Comparison of ENCODE assay signal across 9 cellular contexts in the genomic region with DNA sequence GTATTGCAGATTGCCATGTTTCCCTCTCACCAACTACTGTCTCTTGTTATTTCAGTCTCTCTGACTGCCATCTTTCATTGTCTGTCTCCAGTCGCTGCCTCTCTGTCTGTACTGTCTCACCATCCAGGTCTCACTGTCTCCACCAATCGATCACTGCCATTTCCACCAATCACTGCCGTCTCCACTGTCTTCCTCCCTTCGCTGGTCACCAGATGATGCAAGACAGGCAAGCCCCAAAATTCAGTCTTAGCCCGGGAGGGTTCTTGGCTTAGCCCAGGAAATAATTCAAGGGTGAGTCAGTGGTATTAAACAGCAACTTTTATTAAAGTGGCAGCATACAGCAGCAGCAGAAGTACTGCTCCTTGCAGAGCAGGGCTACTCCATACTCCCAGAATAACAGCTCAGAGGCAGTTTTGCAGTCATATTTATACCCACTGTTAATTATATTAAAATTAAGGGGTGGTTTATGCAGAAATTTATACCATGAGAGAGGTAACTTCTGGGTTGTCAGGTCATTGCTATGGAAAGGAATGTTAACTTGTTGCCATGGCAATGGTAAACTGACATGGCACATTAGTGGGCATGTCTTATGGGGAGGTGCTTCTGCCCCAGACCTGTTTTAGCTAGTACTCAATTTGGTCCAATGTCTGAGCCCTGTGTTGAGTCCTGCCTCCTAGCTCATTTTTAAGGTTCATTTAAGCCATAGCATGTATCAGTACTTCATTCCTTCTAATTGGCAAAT. TPM values are rescaled to one million over a fixed set of nuclear protein-coding genes. Genes with fewer than 3 reads are reported as not detected.
DNase-seq lines count a peak whose midpoint lies in the region; ATAC-seq lines count a peak whose summit lies in the region.
"Had no signal": no experiment of that assay in that cellular context is flagged by ENCODE, and none has a peak within 500 bp of the region (broad histone marks: within the 10 kb centered on the region; RNA-seq: fewer than 3 reads in every experiment).

No MANE protein-coding gene starts in this region.

- DNase-seq in Caki2 (ENCODE audit: low read depth), result peak; percentile 95
- DNase-seq in MG63, result peak; percentile 92
- peak; percentile 56 for DNase-seq in dermis blood vessel endothelial cell
- DNase-seq in natural killer cell treated with Interleukin-12 subunit alpha and Interleukin-12 subunit beta and Interleukin-15 and Interleukin-18, amount 100 ng/mL, for 72 hours (ENCODE audit: low spot score), result no peak
- DNase-seq in NCI-H2107 (lab: John Stamatoyannopoulos, UW), result no peak
- no peak for DNase-seq in SIG-M5 treated with dmso at 0.1 percent for 504 hours (lab: John Stamatoyannopoulos, UW; ENCODE audit: unreplicated experiment)
- DNase-seq in COLO668 (lab: John Stamatoyannopoulos, UW; ENCODE audit: unreplicated experiment), result no peak
- DNase-seq in activated naive CD4-positive, alpha-beta T cell treated with anti-CD3 and anti-CD28 coated beads for 36 hours, result no peak
- DNase-seq: stimulated activated CD4-positive, alpha-beta T cell treated with anti-CD3 and anti-CD28 coated beads, Interleukin-2, amount 100 ng/mL, for 48 hours had no signal

- H3K27me3 ChIP-seq in MG63, result no peaks in the 10 kb centered on the region

- CTCF ChIA-PET in activated naive CD4-positive, alpha-beta T cell treated with anti-CD3 and anti-CD28 coated beads for 36 hours (lab: Charles Lee), result no interaction called here

- H3K36me3 Mint-ChIP-seq in natural killer cell treated with Interleukin-12 subunit alpha and Interleukin-12 subunit beta and Interleukin-15 and Interleukin-18, amount 100 ng/mL, for 72 hours, result peaks cover 5% of the 10 kb centered on the region
- H3K36me3 Mint-ChIP-seq in activated naive CD4-positive, alpha-beta T cell treated with anti-CD3 and anti-CD28 coated beads for 36 hours (ENCODE audit: low read depth), result peaks cover 2% of the 10 kb centered on the region

- H3K4me1 Mint-ChIP-seq in natural killer cell treated with Interleukin-12 subunit alpha and Interleukin-12 subunit beta and Interleukin-15 and Interleukin-18, amount 100 ng/mL, for 72 hours (ENCODE audit: low read depth in 2 of 2), result peaks cover 4 to 5% of the 10 kb centered on the region in 2 donors
- H3K4me1 Mint-ChIP-seq in activated naive CD4-positive, alpha-beta T cell treated with anti-CD3 and anti-CD28 coated beads for 36 hours (ENCODE audit: low read depth), result no peaks in the 10 kb centered on the region

- no peak overlapping the region for H3K27ac Mint-ChIP-seq in natural killer cell treated with Interleukin-12 subunit alpha and Interleukin-12 subunit beta and Interleukin-15 and Interleukin-18, amount 100 ng/mL, for 72 hours
- no peak overlapping the region for H3K27ac Mint-ChIP-seq in activated naive CD4-positive, alpha-beta T cell treated with anti-CD3 and anti-CD28 coated beads for 36 hours

- H3K36me3 ChIP-seq in MG63, result no peaks in the 10 kb centered on the region

- peaks cover 5 to 7% of the 10 kb centered on the region in 2 donors for H3K27me3 Mint-ChIP-seq in natural killer cell treated with Interleukin-12 subunit alpha and Interleukin-12 subunit beta and Interleukin-15 and Interleukin-18, amount 100 ng/mL, for 72 hours
- no peaks in the 10 kb centered on the region for H3K27me3 Mint-ChIP-seq in activated naive CD4-positive, alpha-beta T cell treated with anti-CD3 and anti-CD28 coated beads for 36 hours (ENCODE audit: low read depth)

- no peaks in the 10 kb centered on the region; the same call in 1 of the 2 replicates for H3K9me3 ChIP-seq in MG63

- H3K9me3 Mint-ChIP-seq in natural killer cell treated with Interleukin-12 subunit alpha and Interleukin-12 subunit beta and Interleukin-15 and Interleukin-18, amount 100 ng/mL, for 72 hours, result peaks cover 3% of the 10 kb centered on the region
- H3K9me3 Mint-ChIP-seq in activated naive CD4-positive, alpha-beta T cell treated with anti-CD3 and anti-CD28 coated beads for 36 hours, result peaks cover 3% of the 10 kb centered on the region

- peak overlapping the region; percentile 21 for H3K4me3 ChIP-seq in MG63

- H3K4me3 Mint-ChIP-seq in natural killer cell treated with Interleukin-12 subunit alpha and Interleukin-12 subunit beta and Interleukin-15 and Interleukin-18, amount 100 ng/mL, for 72 hours, result no peak overlapping the region
- H3K4me3 Mint-ChIP-seq in activated naive CD4-positive, alpha-beta T cell treated with anti-CD3 and anti-CD28 coated beads for 36 hours, result no peak overlapping the region

- peak; percentile 65 to 78 for ATAC-seq in natural killer cell treated with Interleukin-12 subunit alpha and Interleukin-12 subunit beta and Interleukin-15 and Interleukin-18, amount 100 ng/mL, for 72 hours

- in situ Hi-C loops in Caki2 (cut with HindIII; ENCODE audit: low pct_unique_long_range_greater_than_20kb, low sequenced_read_pairs), result no loop called here

- intact Hi-C loops in activated naive CD4-positive, alpha-beta T cell treated with anti-CD3 and anti-CD28 coated beads for 36 hours (cut with micrococcal nuclease), result no loop called here

RNA-seq across cellular contexts. Expression of gene ECHDC1, which starts 23.0 kb away (rescaled TPM):
- total RNA-seq in Caki2 (2014; rRNA removed; shearing (Covaris generic); ENCODE audit: low replicate concordance), result 12.9 and 20.0 TPM in 2 replicates
- 18.1 and 21.8 TPM in 2 replicates for total RNA-seq in MG63 (2014; rRNA removed; shearing (Covaris generic); ENCODE audit: low replicate concordance)
- total RNA-seq in dermis blood vessel endothelial cell, result 47.3 and 64.5 TPM in 2 replicates
- 10 to 100 TPM; 52.2 to 60.6 TPM for total RNA-seq in natural killer cell treated with Interleukin-12 subunit alpha and Interleukin-12 subunit beta and Interleukin-15 and Interleukin-18, amount 100 ng/mL, for 72 hours
- 10 to 100 TPM; 40.1 to 41.4 TPM for total RNA-seq in activated naive CD4-positive, alpha-beta T cell treated with anti-CD3 and anti-CD28 coated beads for 36 hours

Comparison
In these comparisons a context has a peak if more than half of its experiments do, and no peak if none do; other contexts are left out.
1. DNase-seq: peak in Caki2 (single experiment), MG63 (single experiment) and dermis blood vessel endothelial cell (single experiment); none in natural killer cell treated with Interleukin-12 subunit alpha and Interleukin-12 subunit beta and Interleukin-15 and Interleukin-18, amount 100 ng/mL, for 72 hours (single experiment), NCI-H2107 (single experiment), SIG-M5 treated with dmso at 0.1 percent for 504 hours (single experiment), COLO668 (single experiment) and activated naive CD4-positive, alpha-beta T cell treated with anti-CD3 and anti-CD28 coated beads for 36 hours (single experiment).